Comparison of ENCODE assay signal across 20 cellular contexts in genomic region chr4:141427726-141428296, GRCh38.
"Had no signal": no experiment of that assay in that cellular context is flagged by ENCODE, and none has a peak within 500 bp of the region (broad histone marks: within the 10 kb centered on the region; RNA-seq: fewer than 3 reads in every experiment).

No MANE protein-coding gene starts in this region.

- H3K27me3 ChIP-seq: left lung, stomach, suprapubic skin, tibial nerve had no signal

- H3K36me3 ChIP-seq: left lung, stomach, suprapubic skin, tibial nerve had no signal

- H3K9me3 Mint-ChIP-seq: activated naive CD4-positive, alpha-beta T cell treated with anti-CD3 and anti-CD28 coated beads, Interleukin-2, amount 50 U/mL, for 24 hours; brain; stimulated activated memory B cell treated with anti-CD40 and anti-IgM and Interleukin-4, amounts not matched to agents 10 μg/mL and 1 μg/mL and 100 μg/mL, for 72 hours; T-helper 2 cell treated with Interferon-gamma antibody and Interleukin-4, amounts not matched to agents 5 μg/mL and 100 μg/mL, for 36 hours had no signal

- H3K27ac ChIP-seq: left lung, stomach, suprapubic skin, tibial nerve had no signal

- H3K27me3 Mint-ChIP-seq: activated naive CD4-positive, alpha-beta T cell treated with anti-CD3 and anti-CD28 coated beads, Interleukin-2, amount 50 U/mL, for 24 hours; brain; natural killer cell treated with Interleukin-12 subunit alpha and Interleukin-12 subunit beta and Interleukin-15 and Interleukin-18, amount 100 ng/mL, for 72 hours; progenitor cell of endocrine pancreas; stimulated activated memory B cell treated with anti-CD40 and anti-IgM and Interleukin-4, amounts not matched to agents 10 μg/mL and 1 μg/mL and 100 μg/mL, for 72 hours had no signal

- H3K9me3 ChIP-seq: stomach, suprapubic skin had no signal

- H3K36me3 Mint-ChIP-seq: activated naive CD4-positive, alpha-beta T cell treated with anti-CD3 and anti-CD28 coated beads, Interleukin-2, amount 50 U/mL, for 24 hours; brain; natural killer cell treated with Interleukin-12 subunit alpha and Interleukin-12 subunit beta and Interleukin-15 and Interleukin-18, amount 100 ng/mL, for 72 hours; stimulated activated memory B cell treated with anti-CD40 and anti-IgM and Interleukin-4, amounts not matched to agents 10 μg/mL and 1 μg/mL and 100 μg/mL, for 72 hours had no signal

- H3K4me3 ChIP-seq: left lung, stomach, suprapubic skin, tibial nerve had no signal

- H3K4me1 Mint-ChIP-seq: activated naive CD4-positive, alpha-beta T cell treated with anti-CD3 and anti-CD28 coated beads, Interleukin-2, amount 50 U/mL, for 24 hours; brain; stimulated activated memory B cell treated with anti-CD40 and anti-IgM and Interleukin-4, amounts not matched to agents 10 μg/mL and 1 μg/mL and 100 μg/mL, for 72 hours had no signal

- H3K4me3 Mint-ChIP-seq: activated naive CD4-positive, alpha-beta T cell treated with anti-CD3 and anti-CD28 coated beads, Interleukin-2, amount 50 U/mL, for 24 hours; brain; natural killer cell treated with Interleukin-12 subunit alpha and Interleukin-12 subunit beta and Interleukin-15 and Interleukin-18, amount 100 ng/mL, for 72 hours; stimulated activated memory B cell treated with anti-CD40 and anti-IgM and Interleukin-4, amounts not matched to agents 10 μg/mL and 1 μg/mL and 100 μg/mL, for 72 hours; T-helper 2 cell treated with Interferon-gamma antibody and Interleukin-4, amounts not matched to agents 5 μg/mL and 100 μg/mL, for 36 hours had no signal

- H3K4me1 ChIP-seq: left lung, stomach, suprapubic skin, tibial nerve had no signal

- H3K27ac Mint-ChIP-seq: activated naive CD4-positive, alpha-beta T cell treated with anti-CD3 and anti-CD28 coated beads, Interleukin-2, amount 50 U/mL, for 24 hours; brain; natural killer cell treated with Interleukin-12 subunit alpha and Interleukin-12 subunit beta and Interleukin-15 and Interleukin-18, amount 100 ng/mL, for 72 hours; progenitor cell of endocrine pancreas; stimulated activated memory B cell treated with anti-CD40 and anti-IgM and Interleukin-4, amounts not matched to agents 10 μg/mL and 1 μg/mL and 100 μg/mL, for 72 hours; T-helper 2 cell treated with Interferon-gamma antibody and Interleukin-4, amounts not matched to agents 5 μg/mL and 100 μg/mL, for 36 hours had no signal

- DNase-seq: activated CD4-positive, alpha-beta T cell treated with anti-CD3 and anti-CD28 coated beads for 1 hour; activated CD4-positive, alpha-beta T cell treated with anti-CD3 and anti-CD28 coated beads, Interleukin-2, amount 50 U/mL, for 1 hour; activated gamma-delta T cell treated with Interleukin-2 at 50 U/mL for 16 hours; activated T-cell treated with anti-CD3 and anti-CD28 coated beads, Interleukin-2, amount 50 U/mL, for 1 hour; aorta; central memory CD4-positive, alpha-beta T cell; effector memory CD4-positive, alpha-beta T cell; left lung; retina; stimulated activated CD4-positive, alpha-beta T cell treated with anti-CD3 and anti-CD28 coated beads, Interleukin-2, amount 100 ng/mL, for 24 hours; stomach had no signal

- ATAC-seq: esophagus mucosa; left lung; natural killer cell treated with Interleukin-12 subunit alpha and Interleukin-12 subunit beta and Interleukin-15 and Interleukin-18, amount 100 ng/mL, for 72 hours; stimulated activated memory B cell treated with anti-CD40 and anti-IgM and Interleukin-4, amounts not matched to agents 10 μg/mL and 1 μg/mL and 100 μg/mL, for 72 hours had no signal
